Comparison of ENCODE assay signal across 20 cellular contexts in genomic region chr22:26737262-26737661, GRCh38.
"Had no signal": no experiment of that assay in that cellular context is flagged by ENCODE, and none has a peak within 500 bp of the region (broad histone marks: within the 10 kb centered on the region; RNA-seq: fewer than 3 reads in every experiment).

No MANE protein-coding gene starts in this region.

- H3K27me3 ChIP-seq: gastrocnemius medialis, heart right ventricle, right atrium auricular region, sigmoid colon, testis, tibial nerve had no signal

- H3K9me3 Mint-ChIP-seq: endodermal cell; nephron; stimulated activated naive B cell treated with anti-CD40 and anti-IgM and Interleukin-4, amounts not matched to agents 10 μg/mL and 1 μg/mL and 100 μg/mL, for 72 hours; stimulated activated naive CD8-positive, alpha-beta T cell treated with anti-CD3 and anti-CD28 coated beads, Interleukin-15, amount 100 ng/mL, for 72 hours had no signal

- DNase-seq: effector CD4-positive, alpha-beta T cell; endodermal cell; erythroblast; gastrocnemius medialis; heart right ventricle; hypothalamus; kidney glomerular epithelial cell; mesendoderm; naive B cell; sigmoid colon; stimulated activated CD4-positive, alpha-beta T cell treated with anti-CD3 and anti-CD28 coated beads, Interleukin-2, amount 100 ng/mL, for 24 hours; stimulated activated CD4-positive, alpha-beta T cell treated with anti-CD3 and anti-CD28 coated beads, Interleukin-4, amount 100 ng/mL, for 4 hours; stimulated activated naive B cell treated with anti-CD40 and anti-IgM and Interleukin-4, amounts not matched to agents 10 μg/mL and 1 μg/mL and 100 μg/mL, for 72 hours; stimulated activated naive CD8-positive, alpha-beta T cell treated with anti-CD3 and anti-CD28 coated beads, Interleukin-15, amount 100 ng/mL, for 72 hours; testis had no signal

- H3K27ac Mint-ChIP-seq: endodermal cell; nephron; stimulated activated naive B cell treated with anti-CD40 and anti-IgM and Interleukin-4, amounts not matched to agents 10 μg/mL and 1 μg/mL and 100 μg/mL, for 72 hours; stimulated activated naive CD8-positive, alpha-beta T cell treated with anti-CD3 and anti-CD28 coated beads, Interleukin-15, amount 100 ng/mL, for 72 hours had no signal

- H3K4me3 ChIP-seq: coronary artery, gastrocnemius medialis, heart right ventricle, right atrium auricular region, sigmoid colon, skin epidermis, testis, tibial nerve had no signal

- H3K27me3 Mint-ChIP-seq: naive B cell; stimulated activated naive B cell treated with anti-CD40 and anti-IgM and Interleukin-4, amounts not matched to agents 10 μg/mL and 1 μg/mL and 100 μg/mL, for 72 hours; stimulated activated naive CD8-positive, alpha-beta T cell treated with anti-CD3 and anti-CD28 coated beads, Interleukin-15, amount 100 ng/mL, for 72 hours had no signal

- H3K4me1 ChIP-seq: sigmoid colon, testis, tibial nerve had no signal

- H3K4me3 Mint-ChIP-seq: endodermal cell; naive B cell; nephron; stimulated activated naive B cell treated with anti-CD40 and anti-IgM and Interleukin-4, amounts not matched to agents 10 μg/mL and 1 μg/mL and 100 μg/mL, for 72 hours; stimulated activated naive CD8-positive, alpha-beta T cell treated with anti-CD3 and anti-CD28 coated beads, Interleukin-15, amount 100 ng/mL, for 72 hours had no signal

- H3K36me3 ChIP-seq: gastrocnemius medialis, right atrium auricular region, sigmoid colon had no signal

- H3K9me3 ChIP-seq: gastrocnemius medialis, heart right ventricle, right atrium auricular region, sigmoid colon, testis, tibial nerve had no signal

- H3K27ac ChIP-seq: coronary artery, gastrocnemius medialis, heart right ventricle, right atrium auricular region, sigmoid colon, skin epidermis, testis, tibial nerve had no signal

- ATAC-seq: gastrocnemius medialis; heart right ventricle; stimulated activated naive B cell treated with anti-CD40 and anti-IgM and Interleukin-4, amounts not matched to agents 10 μg/mL and 1 μg/mL and 100 μg/mL, for 72 hours; stimulated activated naive CD8-positive, alpha-beta T cell treated with anti-CD3 and anti-CD28 coated beads, Interleukin-15, amount 100 ng/mL, for 72 hours had no signal
